Comparison of ENCODE assay signal across 9 cellular contexts in genomic region chr19:14554382-14554812, GRCh38. TPM values are rescaled to one million over a fixed set of nuclear protein-coding genes. Genes with fewer than 3 reads are reported as not detected.
A peak's percentile ranks its signal among the peaks of the same experiment; 100 is the strongest.
DNase-seq lines count a peak whose midpoint lies in the region; ATAC-seq and TF ChIP-seq lines count a peak whose summit lies in the region.
"Had no signal": no experiment of that assay in that cellular context is flagged by ENCODE, and none has a peak within 500 bp of the region (broad histone marks: within the 10 kb centered on the region; RNA-seq: fewer than 3 reads in every experiment).

No MANE protein-coding gene starts in this region.

- H3K4me3 Mint-ChIP-seq in H9: no peak overlapping the region
- peak overlapping the region in 1 of 2 donors; percentile 17 for H3K4me3 Mint-ChIP-seq in effector memory CD8-positive, alpha-beta T cell

- no peak overlapping the region for H2AK5ac ChIP-seq in H9 (ENCODE audit: insufficient read length, low read length)
- H2AK5ac ChIP-seq in trophoblast cell (ENCODE audit: low read length): no peak overlapping the region

- peak overlapping the region; percentile 22 to 64 (median 48); a peak in 6 of 7 replicates for H3K27ac Mint-ChIP-seq in H9
- peak overlapping the region; percentile 77 to 93 for H3K27ac Mint-ChIP-seq in effector memory CD8-positive, alpha-beta T cell

- no peak overlapping the region for H2BK15ac ChIP-seq in H9 (ENCODE audit: low read depth, low read length)

- no peaks in the 10 kb centered on the region for H3K27me3 ChIP-seq in H9 (ENCODE audit: insufficient read depth, low read length)
- no peaks in the 10 kb centered on the region for H3K27me3 ChIP-seq in trophoblast cell (ENCODE audit: insufficient read depth, low read length)
- H3K27me3 ChIP-seq: esophagus muscularis mucosa had no signal

- no peaks in the 10 kb centered on the region for H3K27me3 Mint-ChIP-seq in H9 (ENCODE audit: low read depth)
- no peaks in the 10 kb centered on the region for H3K27me3 Mint-ChIP-seq in effector memory CD8-positive, alpha-beta T cell

- H3K4me2 ChIP-seq in H9 (ENCODE audit: insufficient read depth, insufficient read length, low read length) (no peak overlapping the region), trophoblast cell (ENCODE audit: low read length) (no peak overlapping the region)
- H3K4me2 ChIP-seq: KMS-11 had no signal

- peaks cover 23 to 38% of the 10 kb centered on the region in 2 experiments for H3K4me1 Mint-ChIP-seq in H9
- H3K4me1 Mint-ChIP-seq in effector memory CD8-positive, alpha-beta T cell (ENCODE audit: low read depth in 2 of 2): peaks cover 47 to 51% of the 10 kb centered on the region in 2 donors

- no peak for ATAC-seq in effector memory CD8-positive, alpha-beta T cell (replicated peaks)
- no peak for ATAC-seq in GM21717 (IDR thresholded peaks at IDR 0.05; ENCODE audit: unreplicated experiment)

- no peak overlapping the region for H3K56ac ChIP-seq in H9 (ENCODE audit: insufficient read length, low read depth, low read length)

- no peak overlapping the region for H4K8ac ChIP-seq in H9 (replicated peaks; ENCODE audit: insufficient read length, low read depth, low read length)
- no peak overlapping the region for H4K8ac ChIP-seq in trophoblast cell (ENCODE audit: low read depth, low read length)

- H4K20me1 ChIP-seq in H9 (ENCODE audit: control insufficient read depth, insufficient read depth, insufficient read length): no peaks in the 10 kb centered on the region

- H3K23ac ChIP-seq in H9 (ENCODE audit: insufficient read length, low read depth, low read length) (no peak overlapping the region), trophoblast cell (ENCODE audit: low read length) (no peak overlapping the region)

- no peak overlapping the region for H4K5ac ChIP-seq in H9 (ENCODE audit: insufficient read length, low read depth, low read length)

- DNase-seq in H9 (peak; percentile 53), NCI-H2171 (lab: John Stamatoyannopoulos, UW) (peak; percentile 92), trophoblast cell (peak; percentile 39 to 50), NCI-H526 treated with DMSO at 0.1 percent for 48 hours (lab: John Stamatoyannopoulos, UW) (no peak), NAMALWA (ENCODE audit: low spot score) (no peak)
- no peak for DNase-seq in effector memory CD8-positive, alpha-beta T cell

- no peak overlapping the region for H2BK12ac ChIP-seq in H9 (ENCODE audit: insufficient read length, low read depth, low read length)
- H2BK12ac ChIP-seq in trophoblast cell (ENCODE audit: low read length): no peak overlapping the region

- no peak overlapping the region for H3K4me3 ChIP-seq in trophoblast cell (ENCODE audit: low read depth, low read length)
- H3K4me3 ChIP-seq: esophagus muscularis mucosa had no signal

- no CpG with 5 or more reads among the region's 6 CpGs for WGBS in H9 (ENCODE audit: extremely low coverage, insufficient read length, low lambda C conversion rate)
- WGBS in trophoblast cell (ENCODE audit: extremely low coverage, insufficient coverage, insufficient read length): no CpG with 5 or more reads among the region's 6 CpGs

- H4K91ac ChIP-seq in H9 (ENCODE audit: insufficient read length, low read depth, low read length) (no peak overlapping the region), trophoblast cell (ENCODE audit: low read depth, low read length) (no peak overlapping the region)

- H2BK5ac ChIP-seq in H9 (ENCODE audit: insufficient read length, low read length) (no peak overlapping the region), trophoblast cell (ENCODE audit: low read depth, low read length, poor library complexity) (no peak overlapping the region)

- no peak overlapping the region for H3K14ac ChIP-seq in H9 (ENCODE audit: insufficient read depth, low read length)
- H3K14ac ChIP-seq in trophoblast cell (ENCODE audit: low read length): no peak overlapping the region

- H2AFZ ChIP-seq in H9 (ENCODE audit: low read length) (no peak overlapping the region), trophoblast cell (ENCODE audit: insufficient read depth, low read length, poor library complexity) (no peak overlapping the region)

- no peak overlapping the region for H3K27ac ChIP-seq in H9 (ENCODE audit: insufficient read length, low read depth, low read length)
- H3K27ac ChIP-seq in trophoblast cell (ENCODE audit: low read depth, low read length): no peak overlapping the region
- H3K27ac ChIP-seq: esophagus muscularis mucosa, KMS-11 had no signal

- H3K9me3 ChIP-seq in H9 (ENCODE audit: control insufficient read depth, low read depth, low read length): no peaks in the 10 kb centered on the region
- H3K9me3 ChIP-seq in trophoblast cell (ENCODE audit: insufficient read depth, low read depth, low read length): peaks cover 3% of the 10 kb centered on the region
- H3K9me3 ChIP-seq: esophagus muscularis mucosa had no signal

- no peak overlapping the region for H4K12ac ChIP-seq in trophoblast cell (ENCODE audit: low read depth, low read length)

- H3K9me3 Mint-ChIP-seq in H9: no peaks in the 10 kb centered on the region
- no peaks in the 10 kb centered on the region for H3K9me3 Mint-ChIP-seq in effector memory CD8-positive, alpha-beta T cell

- H3K9ac ChIP-seq in H9 (ENCODE audit: extremely low read depth, insufficient read length, low read length): no peak overlapping the region
- no peak overlapping the region for H3K9ac ChIP-seq in trophoblast cell (ENCODE audit: low read length)
- H3K9ac ChIP-seq: KMS-11 had no signal

- H3K23me2 ChIP-seq in H9 (ENCODE audit: insufficient read length, low read depth, low read length, poor library complexity, severe bottlenecking): peaks cover 3% of the 10 kb centered on the region

- peaks cover 0 to 4% (median 2%) of the 10 kb centered on the region in 3 experiments; a peak in 4 of 7 replicates for H3K36me3 Mint-ChIP-seq in H9 (ENCODE audit: insufficient read depth in 1 of 3, low read depth in 3 of 3)
- peaks cover 25% of the 10 kb centered on the region for H3K36me3 Mint-ChIP-seq in effector memory CD8-positive, alpha-beta T cell (ENCODE audit: insufficient read depth)

- H3K4me1 ChIP-seq in H9 (ENCODE audit: insufficient read depth, low read length) (no peaks in the 10 kb centered on the region; the same call in 1 of the 2 replicates), trophoblast cell (ENCODE audit: control insufficient read depth in 1 of 2, insufficient read depth in 2 of 2, low read length in 2 of 2) (peaks cover 16 to 21% of the 10 kb centered on the region in 2 experiments)

- H3K79me2 ChIP-seq in H9 (ENCODE audit: insufficient read depth, low read length) (peaks cover 1% of the 10 kb centered on the region; the same call in 1 of the 2 replicates), trophoblast cell (ENCODE audit: control insufficient read depth, insufficient read depth, low read length, poor library complexity) (peaks cover 4% of the 10 kb centered on the region)

- H2BK20ac ChIP-seq in H9 (ENCODE audit: low read depth, low read length, poor library complexity, severe bottlenecking): no peak overlapping the region

- no peak overlapping the region for H2BK120ac ChIP-seq in H9 (ENCODE audit: low read depth, low read length, poor library complexity, severe bottlenecking)
- no peak overlapping the region for H2BK120ac ChIP-seq in trophoblast cell (ENCODE audit: insufficient read depth, low read length, poor library complexity)

- H3K18ac ChIP-seq in H9 (ENCODE audit: insufficient read length, low read depth, low read length) (no peak overlapping the region), trophoblast cell (ENCODE audit: low read length) (no peak overlapping the region)

- H3T11ph ChIP-seq in H9 (ENCODE audit: low read length): no peak overlapping the region

- H3K4ac ChIP-seq in H9 (ENCODE audit: low read depth, low read length): no peak overlapping the region
- no peak overlapping the region for H3K4ac ChIP-seq in trophoblast cell (ENCODE audit: low read depth, low read length)

- no peak for TF ChIP-seq CTCF in H9 (conservative IDR thresholded peaks at IDR 0.05)

- peaks cover 2 to 4% of the 10 kb centered on the region in 2 experiments for H3K36me3 ChIP-seq in trophoblast cell (ENCODE audit: control insufficient read depth in 1 of 2, insufficient read depth in 2 of 2, low read length in 2 of 2)

- H3K79me1 ChIP-seq in H9 (ENCODE audit: insufficient read depth, low read depth, low read length, poor library complexity, severe bottlenecking): peaks cover 2% of the 10 kb centered on the region
- H3K79me1 ChIP-seq in trophoblast cell (ENCODE audit: low read length): no peaks in the 10 kb centered on the region

RNA-seq across cellular contexts. Expression of gene NDUFB7, which starts 17.5 kb away (rescaled TPM):
- 155 and 161 TPM in 2 replicates for total RNA-seq in H9 (2021)
- 157 and 159 TPM in 2 replicates for polyA plus RNA-seq in trophoblast cell (2013)

RNA-seq across cellular contexts. Expression of gene TECR, which starts 25.0 kb away (rescaled TPM):
- 162 and 164 TPM in 2 replicates for total RNA-seq in H9 (2021)
- polyA plus RNA-seq in trophoblast cell (2013): 261 and 265 TPM in 2 replicates

RNA-seq across cellular contexts. Expression of gene CLEC17A, which starts 28.5 kb away (rescaled TPM):
- total RNA-seq in H9 (2021): not detected in 2 replicates
- not detected in 2 replicates for polyA plus RNA-seq in trophoblast cell (2013)
- total RNA-seq: esophagus muscularis mucosa had no signal

RNA-seq across cellular contexts. Expression of gene DNAJB1, which starts 36.2 kb away (rescaled TPM):
- 77.7 and 87.0 TPM in 2 replicates for total RNA-seq in H9 (2021)
- 61.8 and 62.4 TPM in 2 replicates for polyA plus RNA-seq in trophoblast cell (2013)

RNA-seq across cellular contexts. Expression of gene GIPC1, which starts 58.5 kb away (rescaled TPM):
- total RNA-seq in H9 (2021): 70.6 and 75.0 TPM in 2 replicates
- 67.2 and 69.0 TPM in 2 replicates for polyA plus RNA-seq in trophoblast cell (2013)

Comparison
In these comparisons a context has a peak if more than half of its experiments do, and no peak if none do; other contexts are left out.
1. DNase-seq: peak in H9 (single experiment), NCI-H2171 (single experiment) and trophoblast cell (2 of 2); none in effector memory CD8-positive, alpha-beta T cell (0 of 3), NCI-H526 treated with DMSO at 0.1 percent for 48 hours (single experiment) and NAMALWA (single experiment).